Comparison of ENCODE assay signal across 19 cellular contexts in genomic region chr17:49667854-49668253, GRCh38.
"Had no signal": no experiment of that assay in that cellular context is flagged by ENCODE, and none has a peak within 500 bp of the region (broad histone marks: within the 10 kb centered on the region; RNA-seq: fewer than 3 reads in every experiment).

No MANE protein-coding gene starts in this region.

- H3K9me3 ChIP-seq: breast epithelium, esophagus muscularis mucosa, mucosa of descending colon, testis, uterus had no signal

- H3K4me1 ChIP-seq: breast epithelium had no signal

- H3K27me3 Mint-ChIP-seq: activated CD4-positive, alpha-beta memory T cell treated with anti-CD3 and anti-CD28 coated beads, Interleukin-2, amount 10 ng/mL, durations not matched to agents 7 days and 5 days; activated naive CD8-positive, alpha-beta T cell treated with anti-CD3 and anti-CD28 coated beads, Interleukin-2, amount 10 ng/mL, durations not matched to agents 7 days and 5 days; natural killer cell treated with Interleukin-12 subunit alpha and Interleukin-12 subunit beta and Interleukin-15 and Interleukin-18, amount 100 ng/mL, for 72 hours; stimulated activated naive CD8-positive, alpha-beta T cell treated with anti-CD3 and anti-CD28 coated beads, Interleukin-15, Interleukin-2, amounts not matched to agents 100 ng/mL and 50 ng/mL, for 24 hours had no signal

- H3K36me3 Mint-ChIP-seq: natural killer cell treated with Interleukin-12 subunit alpha and Interleukin-12 subunit beta and Interleukin-15 and Interleukin-18, amount 100 ng/mL, for 72 hours had no signal

- H3K4me1 Mint-ChIP-seq: endodermal cell had no signal

- ATAC-seq: mucosa of descending colon; natural killer cell treated with Interleukin-12 subunit alpha and Interleukin-12 subunit beta and Interleukin-15 and Interleukin-18, amount 100 ng/mL, for 72 hours had no signal

- H3K4me3 Mint-ChIP-seq: activated CD4-positive, alpha-beta memory T cell treated with anti-CD3 and anti-CD28 coated beads, Interleukin-2, amount 10 ng/mL, durations not matched to agents 7 days and 5 days; activated naive CD8-positive, alpha-beta T cell treated with anti-CD3 and anti-CD28 coated beads, Interleukin-2, amount 10 ng/mL, durations not matched to agents 7 days and 5 days; endodermal cell; natural killer cell treated with Interleukin-12 subunit alpha and Interleukin-12 subunit beta and Interleukin-15 and Interleukin-18, amount 100 ng/mL, for 72 hours; stimulated activated naive CD8-positive, alpha-beta T cell treated with anti-CD3 and anti-CD28 coated beads, Interleukin-15, Interleukin-2, amounts not matched to agents 100 ng/mL and 50 ng/mL, for 24 hours had no signal

- H3K4me3 ChIP-seq: breast epithelium, esophagus muscularis mucosa, mucosa of descending colon, testis, uterus had no signal

- H3K27ac Mint-ChIP-seq: activated CD4-positive, alpha-beta memory T cell treated with anti-CD3 and anti-CD28 coated beads, Interleukin-2, amount 10 ng/mL, durations not matched to agents 7 days and 5 days; activated naive CD8-positive, alpha-beta T cell treated with anti-CD3 and anti-CD28 coated beads, Interleukin-2, amount 10 ng/mL, durations not matched to agents 7 days and 5 days; activated T-helper 2 cell treated with anti-CD3 and anti-CD28 coated beads, Interferon-gamma antibody, Interleukin-2, Interleukin-4, amounts not matched to agents 10 μg/mL and 5 μg/mL and 100 μg/mL, durations not matched to agents 14 hours and 24 hours and 36 hours; endodermal cell; natural killer cell treated with Interleukin-12 subunit alpha and Interleukin-12 subunit beta and Interleukin-15 and Interleukin-18, amount 100 ng/mL, for 72 hours had no signal

- H3K9me3 Mint-ChIP-seq: activated CD4-positive, alpha-beta memory T cell treated with anti-CD3 and anti-CD28 coated beads, Interleukin-2, amount 10 ng/mL, durations not matched to agents 7 days and 5 days; activated naive CD8-positive, alpha-beta T cell treated with anti-CD3 and anti-CD28 coated beads, Interleukin-2, amount 10 ng/mL, durations not matched to agents 7 days and 5 days; activated T-helper 2 cell treated with anti-CD3 and anti-CD28 coated beads, Interferon-gamma antibody, Interleukin-2, Interleukin-4, amounts not matched to agents 10 μg/mL and 5 μg/mL and 100 μg/mL, durations not matched to agents 14 hours and 24 hours and 36 hours; natural killer cell treated with Interleukin-12 subunit alpha and Interleukin-12 subunit beta and Interleukin-15 and Interleukin-18, amount 100 ng/mL, for 72 hours; stimulated activated naive CD8-positive, alpha-beta T cell treated with anti-CD3 and anti-CD28 coated beads, Interleukin-15, Interleukin-2, amounts not matched to agents 100 ng/mL and 50 ng/mL, for 24 hours had no signal

- H3K27ac ChIP-seq: breast epithelium, testis, uterus had no signal

- DNase-seq: activated CD4-positive, alpha-beta memory T cell treated with anti-CD3 and anti-CD28 coated beads, Interleukin-2, amount 10 ng/mL, durations not matched to agents 7 days and 5 days; activated CD8-positive, alpha-beta memory T cell treated with anti-CD3 and anti-CD28 coated beads, Interleukin-2, amount 50 U/mL, for 48 hours; activated naive CD8-positive, alpha-beta T cell treated with anti-CD3 and anti-CD28 coated beads, Interleukin-2, amount 10 ng/mL, durations not matched to agents 7 days and 5 days; aorta; endodermal cell; glutamatergic neuron; left cardiac atrium; mucosa of descending colon; occipital lobe; stimulated activated CD4-positive, alpha-beta T cell treated with anti-CD3 and anti-CD28 coated beads, Interleukin-4, amount 100 ng/mL, for 1 hour; stimulated activated CD8-positive, alpha-beta memory T cell treated with anti-CD3 and anti-CD28 coated beads, Interleukin-4, amount 100 ng/mL, for 48 hours; T-helper 2 cell; testis; uterus had no signal

- H3K36me3 ChIP-seq: breast epithelium, uterus had no signal

- H3K27me3 ChIP-seq: breast epithelium, esophagus muscularis mucosa, testis, uterus had no signal
